Comparison of ENCODE assay signal across 8 cellular contexts in genomic region chr2:218406949-218407703, GRCh38. TPM values are rescaled to one million over a fixed set of nuclear protein-coding genes. Genes with fewer than 3 reads are reported as not detected.
DNase-seq lines count a peak whose midpoint lies in the region; ATAC-seq and TF ChIP-seq lines count a peak whose summit lies in the region.

No MANE protein-coding gene starts in this region.

- intact Hi-C loops in left ventricle myocardium inferior (cut with micrococcal nuclease) = no loop called here
- intact Hi-C loops in psoas muscle (cut with DNase I) = loop anchor here (2.0 to 10.0 kb wide), 5 partner anchors 58 to 258 kb away; partner anchors contain the start of genes BCS1L (in 1 of the 2), CNOT9 (in 1 of the 2), USP37 (in 1 of the 2) and ZNF142 (in 1 of the 2)

- DNase-seq in GM06990 (ENCODE audit: extremely low read depth, insufficient read length) (no peak), HT-29 (ENCODE audit: low spot score) (peak; percentile 82), SKM-1 (lab: John Stamatoyannopoulos, UW; ENCODE audit: unreplicated experiment) (peak; percentile 36), adipocyte (ENCODE audit: low read depth) (peak; percentile 67), left ventricle myocardium inferior (peak; percentile 71), psoas muscle (peak; percentile 72 to 83), iPS-NIHi11 (ENCODE audit: low spot score) (no peak)

- peaks cover 10% of the 10 kb centered on the region for H3K36me3 ChIP-seq in GM06990 (ENCODE audit: control insufficient read depth, insufficient read depth, low read length)
- H3K36me3 ChIP-seq in adipocyte (ENCODE audit: control insufficient read depth, insufficient read depth, low read length, severe bottlenecking) = peaks cover 20% of the 10 kb centered on the region
- peaks cover 32% of the 10 kb centered on the region for H3K36me3 ChIP-seq in left ventricle myocardium inferior
- H3K36me3 ChIP-seq in psoas muscle (ENCODE audit: insufficient read depth in 1 of 2, low read depth in 1 of 2) = peaks cover 0 to 34% of the 10 kb centered on the region in 2 donors

- peak overlapping the region; percentile 95 for H3K27ac ChIP-seq in left ventricle myocardium inferior (replicated peaks)
- peak overlapping the region; percentile 74 for H3K27ac ChIP-seq in psoas muscle

- TF ChIP-seq CTCF in GM06990 (IDR thresholded peaks at IDR 0.05; ENCODE audit: insufficient read depth, low read length, poor library complexity, severe bottlenecking) (no peak), left ventricle myocardium inferior (IDR thresholded peaks at IDR 0.05; ENCODE audit: borderline replicate concordance) (no peak), psoas muscle (IDR thresholded peaks at IDR 0.05) (no peak)

- peaks cover 32% of the 10 kb centered on the region for H3K4me1 ChIP-seq in adipocyte (ENCODE audit: control insufficient read depth, insufficient read depth, low read length)
- peaks cover 55% of the 10 kb centered on the region for H3K4me1 ChIP-seq in left ventricle myocardium inferior
- peaks cover 20% of the 10 kb centered on the region for H3K4me1 ChIP-seq in psoas muscle

- peak; percentile 11 to 42 (median 24) for ATAC-seq in psoas muscle
- no peak for ATAC-seq in GM21515 (IDR thresholded peaks at IDR 0.05; ENCODE audit: unreplicated experiment)

- H3K9me3 ChIP-seq in adipocyte (ENCODE audit: control insufficient read depth, low read length) = no peaks in the 10 kb centered on the region
- H3K9me3 ChIP-seq in left ventricle myocardium inferior (replicated peaks) = no peaks in the 10 kb centered on the region
- no peaks in the 10 kb centered on the region for H3K9me3 ChIP-seq in psoas muscle

- H3K4me3 ChIP-seq in GM06990 (replicated peaks; ENCODE audit: low read depth, low read length) (peak overlapping the region; percentile 47), adipocyte (ENCODE audit: low read length) (peak overlapping the region; percentile 66), left ventricle myocardium inferior (peak overlapping the region; percentile 68), psoas muscle (peak overlapping the region; percentile 60)

- peak overlapping the region; percentile 89 for H3K9ac ChIP-seq in adipocyte (ENCODE audit: low read length)

- WGBS in psoas muscle, 3 donors = 9 to 16% (median 14%) methylated on average over 14 of the region's 14 CpGs

- H3K27me3 ChIP-seq in GM06990 (replicated peaks; ENCODE audit: control insufficient read depth, insufficient read depth, low read length) (no peaks in the 10 kb centered on the region), adipocyte (replicated peaks; ENCODE audit: control insufficient read depth, insufficient read depth, low read length) (no peaks in the 10 kb centered on the region), left ventricle myocardium inferior (ENCODE audit: low read depth) (no peaks in the 10 kb centered on the region), psoas muscle (ENCODE audit: insufficient read depth in 3 of 3, low read length in 2 of 3) (no peaks in the 10 kb centered on the region)

RNA-seq across cellular contexts. Expression of gene CTDSP1, which starts 7.5 kb away (rescaled TPM):
- total RNA-seq in HT-29 (2014; rRNA removed; shearing (Covaris generic)) = 132 and 151 TPM in 2 replicates
- 81.5 TPM for total RNA-seq in left ventricle myocardium inferior
- 10 to 100 TPM; 57.2 to 73.0 (median 63.9) TPM for total RNA-seq in psoas muscle
- 10 to 100 TPM; 55.6 to 62.9 (median 57.4) TPM for polyA plus RNA-seq in psoas muscle

RNA-seq across cellular contexts. Expression of gene VIL1, which starts 11.8 kb away (rescaled TPM):
- total RNA-seq in HT-29 (2014; rRNA removed; shearing (Covaris generic)) = 230 and 247 TPM in 2 replicates
- total RNA-seq in left ventricle myocardium inferior (not detected), psoas muscle (not detected)
- polyA plus RNA-seq in psoas muscle = under 1 TPM; 0.08 to 0.10 (median 0.10) TPM

RNA-seq across cellular contexts. Expression of gene SLC11A1, which starts 25.1 kb away (rescaled TPM):
- total RNA-seq in HT-29 (2014; rRNA removed; shearing (Covaris generic)) = 0.33 and 0.86 TPM in 2 replicates
- total RNA-seq in left ventricle myocardium inferior (6.4 TPM), psoas muscle (1 to 10 TPM; 2.1 to 3.9 (median 2.8) TPM)
- polyA plus RNA-seq in psoas muscle = 1 to 10 TPM in 2 of 3 donors, under 1 TPM in 1; 0.96 to 2.2 (median 1.9) TPM

RNA-seq across cellular contexts. Expression of gene CATIP, which starts 50.5 kb away (rescaled TPM):
- 1.6 TPM in 1 of 2 replicates, not detected in the other for total RNA-seq in HT-29 (2014; rRNA removed; shearing (Covaris generic))
- total RNA-seq in left ventricle myocardium inferior (not detected), psoas muscle (not detected)
- not detected for polyA plus RNA-seq in psoas muscle

Comparison
In these comparisons a context has a peak if more than half of its experiments do, and no peak if none do; other contexts are left out.
1. DNase-seq: peak in HT-29 (single experiment), SKM-1 (single experiment), adipocyte (single experiment), left ventricle myocardium inferior (single experiment) and psoas muscle (2 of 2); none in GM06990 (single experiment) and iPS-NIHi11 (single experiment).
2. RNA of gene VIL1, which starts 11.8 kb away (total RNA-seq): 230 to 247 TPM in HT-29; not detected in left ventricle myocardium inferior (single experiment) and not detected in psoas muscle; every median in the first group is over 100 times any median in the second.
3. Peak in every context shown above with its lines, with median percentiles within 50 percentile points of each other: H3K4me3 ChIP-seq.